Comparison of ENCODE assay signal across 11 cellular contexts in genomic region chr2:24939353-24939752, GRCh38.
"Had no signal": no experiment of that assay in that cellular context is flagged by ENCODE, and none has a peak within 500 bp of the region (broad histone marks: within the 10 kb centered on the region; RNA-seq: fewer than 3 reads in every experiment).

No MANE protein-coding gene starts in this region.

- H3K27ac ChIP-seq: GM23248 had no signal

- H3K9me3 Mint-ChIP-seq: GM23338, H9, HFFc6 had no signal

- H3K4me3 ChIP-seq: GM23248, GM23338, HAP-1 had no signal

- ATAC-seq: GM23338, HCT116 had no signal

- H3K4me3 Mint-ChIP-seq: GM23338, H9, HFFc6 had no signal

- FAIRE-seq: H1, H54 had no signal

- H3K27ac Mint-ChIP-seq: GM23338, H9, HFFc6 had no signal

- DNase-seq: GM23248, GOT3, H7, H9, HCEC 1CT, HFFc6 had no signal

- H3K4me1 Mint-ChIP-seq: GM23338, H9 had no signal

- H2AFZ ChIP-seq: GM23248, GM23338 had no signal

- H3K4me2 ChIP-seq: GM23338 had no signal

- H3K36me3 ChIP-seq: HAP-1 had no signal

- H3K9ac ChIP-seq: GM23248 had no signal

- H3K9me3 ChIP-seq: HAP-1 had no signal
